In the genomic region with DNA sequence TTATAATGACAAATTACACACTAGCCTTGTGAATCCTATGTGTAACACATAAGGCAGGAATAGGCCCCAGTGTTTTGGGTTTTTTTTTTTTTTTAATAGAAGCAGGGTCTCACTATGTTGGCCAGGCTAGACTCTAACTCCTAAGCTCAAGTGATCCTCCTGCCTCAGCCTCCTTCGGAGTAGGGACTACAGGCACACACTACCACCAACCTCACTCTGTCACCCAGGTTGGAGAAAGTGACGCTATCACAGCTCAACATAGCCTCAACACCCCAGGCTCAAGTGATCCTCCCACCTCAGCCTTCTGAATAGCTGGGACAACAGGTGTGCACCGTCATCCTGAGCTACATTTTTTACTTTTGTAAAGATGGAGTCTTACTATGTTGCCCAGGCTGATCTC, we compare ENCODE assay signal across 20 cellular contexts.
DNase-seq lines count a peak whose midpoint lies in the region; ATAC-seq, FAIRE-seq and TF ChIP-seq lines count a peak whose summit lies in the region.
"Had no signal": no experiment of that assay in that cellular context is flagged by ENCODE, and none has a peak within 500 bp of the region (broad histone marks: within the 10 kb centered on the region; RNA-seq: fewer than 3 reads in every experiment).

No MANE protein-coding gene starts in this region.

- H4K8ac ChIP-seq in H1 (ENCODE audit: extremely low read depth, insufficient read depth, low read length): no peak overlapping the region; the same call in 1 of the 2 replicates

- intact Hi-C loops in gastrocnemius medialis (cut with DNase I; ENCODE audit: low total_unique reads): no loop called here

- no peaks in the 10 kb centered on the region for H3K79me1 ChIP-seq in H1 (ENCODE audit: low read depth, low read length)

- no peaks in the 10 kb centered on the region for H3K23me2 ChIP-seq in H1 (ENCODE audit: low read depth, low read length)

- H3K4me1 ChIP-seq in HEK293 (ENCODE audit: control insufficient read depth, insufficient read depth, low read length) (peaks cover 9% of the 10 kb centered on the region), H1 (replicated peaks in 1 of 4; ENCODE audit: control insufficient read depth in 3 of 4, insufficient read depth in 4 of 4, low read length in 3 of 4) (peaks cover 0 to 5% (median 0%) of the 10 kb centered on the region in 4 experiments; a peak in 2 of 7 replicates), gastrocnemius medialis (peaks cover 14 to 18% of the 10 kb centered on the region in 2 donors)
- H3K4me1 ChIP-seq: A549 had no signal

- H2BK20ac ChIP-seq in H1 (ENCODE audit: low read length): peak overlapping the region; percentile 82; the same call in 1 of the 2 replicates

- H3K4me3 ChIP-seq in HEK293 (ENCODE audit: low read depth, low read length) (no peak overlapping the region), H1 (ENCODE audit: extremely low read depth in 1 of 4, insufficient read depth in 2 of 4, low read depth in 3 of 4, low read length in 4 of 4) (no peak overlapping the region), gastrocnemius medialis (no peak overlapping the region)
- H3K4me3 ChIP-seq: A549; BLaER1 treated with 17β-estradiol and CSF1 and Interleukin-3, amounts not matched to agents 10 nM and 100 nM had no signal

- H3K27ac Mint-ChIP-seq in WTC11: no peak overlapping the region
- H3K27ac Mint-ChIP-seq: B cell; CD4-positive, alpha-beta T cell; CD8-positive, alpha-beta T cell had no signal

- H4K20me1 ChIP-seq in H1 (replicated peaks in 1 of 2; ENCODE audit: control insufficient read depth in 1 of 2, insufficient read depth in 2 of 2, low read length in 2 of 2): no peaks in the 10 kb centered on the region
- H4K20me1 ChIP-seq: BLaER1 treated with 17β-estradiol and CSF1 and Interleukin-3, amounts not matched to agents 10 nM and 100 nM had no signal

- TF ChIP-seq CTCF in HEK293 (tag by site-specific recombination; IDR thresholded peaks at IDR 0.05) (no peak), WTC11 (IDR thresholded peaks at IDR 0.05) (no peak), H1 (IDR thresholded peaks at IDR 0.05; ENCODE audit: control extremely low read depth in 1 of 3, insufficient read depth in 1 of 3, low read depth in 1 of 3, low read length in 3 of 3) (no peak), gastrocnemius medialis (IDR thresholded peaks at IDR 0.05 in 4 of 5, conservative IDR thresholded peaks at IDR 0.05 in 1 of 5) (no peak)

- in situ Hi-C loops in gastrocnemius medialis (cut with MboI; ENCODE audit: low sequenced_read_pairs in 4 of 4): loop anchor here in 3 of 4 donors (25.0 kb wide), 2 partner anchors 165 to 335 kb away; no protein-coding TSS in a partner anchor

- H3K9me3 ChIP-seq in HEK293 (ENCODE audit: control insufficient read depth, insufficient read depth, low read depth, low read length): no peaks in the 10 kb centered on the region
- no peaks in the 10 kb centered on the region for H3K9me3 ChIP-seq in H1 (ENCODE audit: insufficient read depth in 2 of 2, low read depth in 1 of 2, low read length in 1 of 2)
- H3K9me3 ChIP-seq in gastrocnemius medialis: no peaks in the 10 kb centered on the region
- H3K9me3 ChIP-seq: A549; BLaER1 treated with 17β-estradiol and CSF1 and Interleukin-3, amounts not matched to agents 10 nM and 100 nM; Caco-2 had no signal

- H3K18ac ChIP-seq in H1 (ENCODE audit: extremely low read depth, low read length): no peak overlapping the region

- no peak overlapping the region for H3K23ac ChIP-seq in H1 (ENCODE audit: insufficient read length)

- H4K5ac ChIP-seq in H1 (ENCODE audit: insufficient read length, low read depth, low read length): no peak overlapping the region

- H2AK5ac ChIP-seq in H1 (ENCODE audit: low read depth, low read length): 0 out of 2 replicates have a peak overlapping the region, but pooled peaks have one; percentile 16

- ATAC-seq in WTC11 (no peak), gastrocnemius medialis (no peak), GM18868 (IDR thresholded peaks at IDR 0.05; ENCODE audit: unreplicated experiment) (no peak)
- ATAC-seq: A549; CD8-positive, alpha-beta T cell had no signal

- no peak overlapping the region for H3K14ac ChIP-seq in H1 (ENCODE audit: insufficient read length)

- no peaks in the 10 kb centered on the region for H3K27me3 ChIP-seq in H1 (replicated peaks in 1 of 4; ENCODE audit: control insufficient read depth in 3 of 4, extremely low read depth in 1 of 4, insufficient read depth in 3 of 4, low read length in 3 of 4)
- H3K27me3 ChIP-seq in gastrocnemius medialis: no peaks in the 10 kb centered on the region
- H3K27me3 ChIP-seq: BLaER1 treated with 17β-estradiol and CSF1 and Interleukin-3, amounts not matched to agents 10 nM and 100 nM had no signal

- no peak overlapping the region for H4K91ac ChIP-seq in H1 (replicated peaks; ENCODE audit: insufficient read length, low read length)

- no peak for TF ChIP-seq POLR2A in H1 (IDR thresholded peaks at IDR 0.05; ENCODE audit: control extremely low read depth in 1 of 2, low read depth in 2 of 2, low read length in 2 of 2)
- no peak for TF ChIP-seq POLR2A in gastrocnemius medialis (IDR thresholded peaks at IDR 0.05)

- no peak overlapping the region for H3K4me3 Mint-ChIP-seq in WTC11
- H3K4me3 Mint-ChIP-seq: B cell; CD4-positive, alpha-beta T cell; CD8-positive, alpha-beta T cell had no signal

- H3K4ac ChIP-seq in H1 (replicated peaks; ENCODE audit: insufficient read length, low read depth, low read length): no peak overlapping the region

- H2BK5ac ChIP-seq in H1 (ENCODE audit: low read depth, low read length): no peak overlapping the region

- no peaks in the 10 kb centered on the region for H3K36me3 Mint-ChIP-seq in WTC11
- H3K36me3 Mint-ChIP-seq: CD8-positive, alpha-beta T cell had no signal

- no peak for DNase-seq in WTC11 (ENCODE audit: low spot score)
- DNase-seq in H1 (ENCODE audit: low read depth in 1 of 2, low spot score in 2 of 2): no peak
- no peak for DNase-seq in gastrocnemius medialis
- no peak for DNase-seq in NCI-H2107 (lab: John Stamatoyannopoulos, UW)
- DNase-seq in NCI-H1417 treated with DMSO at 0.1 percent for 48 hours (lab: John Stamatoyannopoulos, UW): no peak
- DNase-seq: Caco-2; Calu3; CD4-positive, alpha-beta T cell; CD8-positive, alpha-beta T cell; DMS79 treated with DMSO at 0.1 percent for 48 hours; GF-D8 had no signal

- H2BK15ac ChIP-seq in H1 (ENCODE audit: low read length): no peak overlapping the region; the same call in 1 of the 2 replicates

- H3K56ac ChIP-seq in H1 (replicated peaks; ENCODE audit: insufficient read length, low read depth, low read length): no peak overlapping the region

- H3K36me3 ChIP-seq in HEK293 (ENCODE audit: control insufficient read depth in 2 of 2, insufficient read depth in 1 of 2, low read length in 2 of 2): no peaks in the 10 kb centered on the region
- no peaks in the 10 kb centered on the region for H3K36me3 ChIP-seq in H1 (ENCODE audit: control insufficient read depth in 2 of 4, insufficient read depth in 4 of 4, low read length in 3 of 4)
- H3K36me3 ChIP-seq in gastrocnemius medialis: no peaks in the 10 kb centered on the region
- H3K36me3 ChIP-seq: BLaER1 treated with 17β-estradiol and CSF1 and Interleukin-3, amounts not matched to agents 10 nM and 100 nM had no signal

- no peak for TF ChIP-seq RAD21 in H1 (IDR thresholded peaks at IDR 0.05 in 1 of 2, conservative IDR thresholded peaks at IDR 0.05 in 1 of 2; ENCODE audit: low read depth in 2 of 2, low read length in 2 of 2)

- H3K4me1 Mint-ChIP-seq in WTC11: peaks cover 17% of the 10 kb centered on the region
- H3K4me1 Mint-ChIP-seq: B cell had no signal

- H2AFZ ChIP-seq in H1 (ENCODE audit: low read length): no peak overlapping the region

- no peak overlapping the region for H2BK120ac ChIP-seq in H1 (replicated peaks; ENCODE audit: low read depth, low read length)

- H3K27ac ChIP-seq in HEK293 (ENCODE audit: extremely low read depth, low read depth, low read length) (no peak overlapping the region), H1 (ENCODE audit: low read depth, low read length) (no peak overlapping the region), gastrocnemius medialis (peak overlapping the region; percentile 80 to 87 (median 82))
- H3K27ac ChIP-seq: 22Rv1; A549; BLaER1 treated with 17β-estradiol and CSF1 and Interleukin-3, amounts not matched to agents 10 nM and 100 nM; C4-2B had no signal

- no peaks in the 10 kb centered on the region for H3K9me3 Mint-ChIP-seq in WTC11
- H3K9me3 Mint-ChIP-seq: CD4-positive, alpha-beta T cell; CD8-positive, alpha-beta T cell had no signal

- CTCF ChIA-PET in HEK293 (lab: Yijun Ruan, JAX): interaction anchor here (0.6 to 1.1 kb wide), 2 partner anchors 9 to 1005 kb away, joined by 3 to 4 read pairs; no protein-coding TSS in a partner anchor
- CTCF ChIA-PET in WTC11 (lab: Charles Lee): interaction anchor here (1.1 kb wide), 1 partner anchor 205 kb away, joined by 3 read pairs; no protein-coding TSS in a partner anchor
- CTCF ChIA-PET in H1 (lab: Charles Lee; ENCODE audit: partially characterized antibody): interaction anchor here (0.8 to 1.7 kb wide), 4 partner anchors 12 to 341 kb away, joined by 3 to 6 read pairs (median 4); no protein-coding TSS in a partner anchor

- H3K9ac ChIP-seq in H1 (replicated peaks in 1 of 4; ENCODE audit: extremely low read depth in 1 of 4, low read depth in 3 of 4, low read length in 3 of 4): no peak overlapping the region
- H3K9ac ChIP-seq: BLaER1 treated with 17β-estradiol and CSF1 and Interleukin-3, amounts not matched to agents 10 nM and 100 nM had no signal

- WGBS in H1 (ENCODE audit: extremely low coverage in 1 of 2, insufficient coverage in 1 of 2, insufficient read length in 1 of 2, insufficient replicate concordance in 2 of 2, low coverage in 1 of 2, low lambda C conversion rate in 2 of 2, missing lambda C conversion rate in 1 of 2), 2 experiments: 85% methylated on average over 3 of the region's 3 CpGs; no CpG with 5 or more reads in 1 of the 2 experiments

- no peaks in the 10 kb centered on the region for H3K79me2 ChIP-seq in H1 (ENCODE audit: control insufficient read depth in 1 of 2, insufficient read depth in 2 of 2, low read length in 2 of 2)

- POLR2A ChIA-PET in HEK293 (lab: Yijun Ruan, JAX): no interaction called here
- POLR2A ChIA-PET in WTC11 (lab: Charles Lee): interaction anchor here (0.6 kb wide), 1 partner anchor 16 kb away, joined by 10 read pairs; no protein-coding TSS in a partner anchor
- POLR2A ChIA-PET in H1 (lab: Charles Lee; ENCODE audit: partially characterized antibody): no interaction called here

- no peaks in the 10 kb centered on the region for H3K27me3 Mint-ChIP-seq in WTC11 (ENCODE audit: low read depth)
- H3K27me3 Mint-ChIP-seq: CD4-positive, alpha-beta T cell had no signal

- no peak overlapping the region for H2BK12ac ChIP-seq in H1 (ENCODE audit: low read depth, low read length)

- TF ChIP-seq EP300 in H1 (IDR thresholded peaks at IDR 0.05; ENCODE audit: borderline replicate concordance in 1 of 2, low read depth in 2 of 2, low read length in 2 of 2): no peak

- no peak overlapping the region for H3K4me2 ChIP-seq in H1 (ENCODE audit: insufficient read depth in 1 of 2, low read depth in 2 of 2, low read length in 2 of 2)
- H3K4me2 ChIP-seq: A549; BLaER1 treated with 17β-estradiol and CSF1 and Interleukin-3, amounts not matched to agents 10 nM and 100 nM had no signal

- FAIRE-seq in H1 (lab: Jason Lieb, UNC): no peak
- FAIRE-seq: A549, D721Med, G401.6 had no signal

TF ChIP-seq in WTC11, 78 proteins besides CTCF, POLR2A, EP300 and RAD21 (continues in another document):
- no peak for TF ChIP-seq SOX15 (CRISPR knock-in tag; IDR thresholded peaks at IDR 0.05)

TF ChIP-seq in H1, 55 proteins besides CTCF, POLR2A, EP300 and RAD21 (continues in another document):
- TF ChIP-seq SIRT6 (IDR thresholded peaks at IDR 0.05; ENCODE audit: low read length): no peak

Comparison
In these comparisons a context has a peak if more than half of its experiments do, and no peak if none do; other contexts are left out.
1. H3K27ac ChIP-seq: peak in gastrocnemius medialis (4 of 4); none in HEK293 (single experiment) and H1 (single experiment).